In the genomic region with DNA sequence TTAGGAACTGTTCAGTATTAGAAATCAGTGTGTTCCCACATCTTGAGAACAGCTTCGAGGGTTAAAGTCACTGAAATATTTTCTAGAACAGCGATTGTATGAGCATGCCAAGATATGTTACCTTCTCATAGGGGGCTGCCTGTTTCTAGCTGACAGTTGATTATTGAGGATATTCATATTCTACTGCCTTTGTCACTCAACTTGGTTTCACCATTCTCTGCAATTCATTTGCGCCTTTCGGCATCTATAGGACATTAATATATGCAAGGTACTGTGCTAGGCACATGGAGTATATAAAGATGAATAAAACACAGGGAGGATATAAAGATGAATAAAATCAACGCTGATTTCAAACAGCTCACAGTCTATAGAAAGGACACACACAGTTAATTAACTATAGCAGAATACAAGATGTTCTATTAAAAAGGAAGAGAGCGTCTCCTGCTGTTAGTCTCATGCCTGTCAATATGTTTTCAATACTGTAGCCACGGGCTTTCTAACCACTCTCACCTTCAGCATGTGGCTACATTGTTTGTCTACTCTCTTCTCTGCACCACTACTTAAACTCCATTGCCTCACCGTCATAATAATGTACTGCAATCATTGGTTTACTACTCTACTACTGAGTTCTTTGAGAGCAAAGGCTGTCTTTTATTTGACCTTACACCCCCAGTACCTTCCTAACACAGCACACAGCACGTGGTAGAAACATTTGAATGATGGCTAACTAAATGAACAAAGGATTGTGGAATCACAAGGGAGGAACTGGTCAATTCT, we compare ENCODE assay signal across 15 cellular contexts.
DNase-seq lines count a peak whose midpoint lies in the region; TF ChIP-seq lines count a peak whose summit lies in the region.
"Had no signal": no experiment of that assay in that cellular context is flagged by ENCODE, and none has a peak within 500 bp of the region (broad histone marks: within the 10 kb centered on the region; RNA-seq: fewer than 3 reads in every experiment).

No MANE protein-coding gene starts in this region.

- peak overlapping the region in 1 of 5 experiments; percentile 4 for H3K4me3 Mint-ChIP-seq in brain
- H3K4me3 Mint-ChIP-seq: activated CD4-positive, alpha-beta memory T cell treated with anti-CD3 and anti-CD28 coated beads, Interleukin-2, amount 10 ng/mL, durations not matched to agents 7 days and 5 days had no signal

- H3K4me1 ChIP-seq in Karpas-422 (ENCODE audit: low read length) (peaks cover 43% of the 10 kb centered on the region), neuronal stem cell (ENCODE audit: control insufficient read depth in 2 of 2, insufficient read depth in 1 of 2, low read depth in 1 of 2, low read length in 2 of 2) (peaks cover 8 to 15% of the 10 kb centered on the region in 2 donors)

- no peak overlapping the region for H4K8ac ChIP-seq in neuronal stem cell (ENCODE audit: low read depth, low read length)

- H3K4me2 ChIP-seq in Karpas-422 (ENCODE audit: low read depth, low read length, poor library complexity, severe bottlenecking): no peak overlapping the region
- H3K4me2 ChIP-seq in neuronal stem cell (ENCODE audit: insufficient read depth, low read length, poor library complexity, severe bottlenecking): no peak overlapping the region

- peaks cover 81% of the 10 kb centered on the region for H3K79me2 ChIP-seq in Karpas-422 (ENCODE audit: low read length)

- no peaks in the 10 kb centered on the region for H3K27me3 ChIP-seq in Karpas-422 (ENCODE audit: low read length)
- no peaks in the 10 kb centered on the region for H3K27me3 ChIP-seq in neuronal stem cell (ENCODE audit: control insufficient read depth in 3 of 3, insufficient read depth in 3 of 3, low read depth in 1 of 3, low read length in 3 of 3)
- H3K27me3 ChIP-seq: BE2C, MG63, vagina had no signal

- H3K36me3 ChIP-seq in Karpas-422 (ENCODE audit: insufficient read depth, low read length): peaks cover 79% of the 10 kb centered on the region
- H3K36me3 ChIP-seq in neuronal stem cell (replicated peaks in 1 of 2; ENCODE audit: control insufficient read depth in 2 of 2, insufficient read depth in 2 of 2, low read length in 2 of 2): no peaks in the 10 kb centered on the region
- H3K36me3 ChIP-seq: BE2C, vagina had no signal

- H3K4ac ChIP-seq in neuronal stem cell (ENCODE audit: low read length): no peak overlapping the region

- no peak for TF ChIP-seq CTCF in brain (conservative IDR thresholded peaks at IDR 0.05)

- H3K23ac ChIP-seq in neuronal stem cell (ENCODE audit: low read depth, low read length, poor library complexity): no peak overlapping the region

- H2AFZ ChIP-seq in Karpas-422 (ENCODE audit: low read length) (no peak overlapping the region), neuronal stem cell (ENCODE audit: low read length) (peak overlapping the region; percentile 30)

- H2BK120ac ChIP-seq in neuronal stem cell (ENCODE audit: low read depth, low read length): no peak overlapping the region

- no peaks in the 10 kb centered on the region for H3K9me3 Mint-ChIP-seq in brain
- H3K9me3 Mint-ChIP-seq: activated CD4-positive, alpha-beta memory T cell treated with anti-CD3 and anti-CD28 coated beads, Interleukin-2, amount 10 ng/mL, durations not matched to agents 7 days and 5 days had no signal

- no peak overlapping the region for H2BK12ac ChIP-seq in neuronal stem cell (ENCODE audit: low read length)

- no peak overlapping the region for H3K9ac ChIP-seq in Karpas-422 (ENCODE audit: low read length)
- H3K9ac ChIP-seq in neuronal stem cell (ENCODE audit: low read depth, low read length, poor library complexity): no peak overlapping the region

- no peaks in the 10 kb centered on the region for H4K20me1 ChIP-seq in Karpas-422 (ENCODE audit: insufficient read depth, low read depth, low read length)

- peaks cover 22% of the 10 kb centered on the region for H3K4me1 Mint-ChIP-seq in brain

- H3K79me1 ChIP-seq in neuronal stem cell (ENCODE audit: low read depth, low read length): no peaks in the 10 kb centered on the region

- H3K9me3 ChIP-seq in Karpas-422 (ENCODE audit: low read length) (no peaks in the 10 kb centered on the region), neuronal stem cell (replicated peaks in 1 of 2; ENCODE audit: control insufficient read depth in 2 of 2, insufficient read depth in 1 of 2, low read depth in 1 of 2, low read length in 2 of 2) (no peaks in the 10 kb centered on the region)
- H3K9me3 ChIP-seq: BE2C, MG63, vagina had no signal

- no peaks in the 10 kb centered on the region for H3K9me2 ChIP-seq in Karpas-422 (replicated peaks; ENCODE audit: insufficient read depth, low read length)

- no peak overlapping the region for H2BK15ac ChIP-seq in neuronal stem cell (ENCODE audit: low read length)

- peak overlapping the region; percentile 52 for H3K27ac ChIP-seq in Karpas-422 (ENCODE audit: low read length)
- no peak overlapping the region for H3K27ac ChIP-seq in neuronal stem cell (replicated peaks; ENCODE audit: low read length)
- H3K27ac ChIP-seq: vagina had no signal

- no peak overlapping the region for H3K18ac ChIP-seq in neuronal stem cell (ENCODE audit: low read length)

- H3K4me3 ChIP-seq in Karpas-422 (ENCODE audit: low read length) (no peak overlapping the region), neuronal stem cell (ENCODE audit: low read length in 2 of 2) (no peak overlapping the region)
- H3K4me3 ChIP-seq: MG63, vagina had no signal

- H3K27ac Mint-ChIP-seq in brain: peak overlapping the region in 3 of 5 experiments; percentile 42 to 77 (median 51)
- H3K27ac Mint-ChIP-seq: activated CD4-positive, alpha-beta memory T cell treated with anti-CD3 and anti-CD28 coated beads, Interleukin-2, amount 10 ng/mL, durations not matched to agents 7 days and 5 days had no signal

- peaks cover 53% of the 10 kb centered on the region for H3K36me3 Mint-ChIP-seq in brain

- H3K14ac ChIP-seq in neuronal stem cell (ENCODE audit: low read length): no peak overlapping the region

- no peak for DNase-seq in Karpas-422
- peak; percentile 43 for DNase-seq in NCI-H774 (lab: John Stamatoyannopoulos, UW)
- peak; percentile 29 for DNase-seq in neuronal stem cell (ENCODE audit: low spot score)
- no peak for DNase-seq in NCI-H526 (lab: John Stamatoyannopoulos, UW)
- DNase-seq in DMS153 treated with DMSO at 0.1 percent for 48 hours (lab: John Stamatoyannopoulos, UW; ENCODE audit: unreplicated experiment): no peak
- DNase-seq in stimulated activated CD4-positive, alpha-beta T cell treated with anti-CD3 and anti-CD28 coated beads, Interleukin-4, amount 100 ng/mL, for 24 hours: no peak
- no peak for DNase-seq in SKM-1 (lab: John Stamatoyannopoulos, UW; ENCODE audit: unreplicated experiment)
- DNase-seq: activated CD4-positive, alpha-beta memory T cell treated with anti-CD3 and anti-CD28 coated beads, Interleukin-2, amount 10 ng/mL, durations not matched to agents 7 days and 5 days; BE2C; DMS79; kidney; MG63; NCI-H446 treated with DMSO at 0.1 percent for 48 hours had no signal

- H2BK5ac ChIP-seq in neuronal stem cell (ENCODE audit: low read length): no peak overlapping the region

- no peak overlapping the region for H4K91ac ChIP-seq in neuronal stem cell (ENCODE audit: low read depth, low read length, poor library complexity)

- no peak overlapping the region for H2AK5ac ChIP-seq in neuronal stem cell (ENCODE audit: low read depth, low read length)

- no peaks in the 10 kb centered on the region for H3K27me3 Mint-ChIP-seq in brain
- H3K27me3 Mint-ChIP-seq: activated CD4-positive, alpha-beta memory T cell treated with anti-CD3 and anti-CD28 coated beads, Interleukin-2, amount 10 ng/mL, durations not matched to agents 7 days and 5 days had no signal

- WGBS in neuronal stem cell (ENCODE audit: extremely low coverage in 2 of 2, insufficient read length in 2 of 2, insufficient replicate concordance in 1 of 2), 2 donors: no CpG with 5 or more reads among the region's 9 CpGs

Comparison
In these comparisons a context has a peak if more than half of its experiments do, and no peak if none do; other contexts are left out.
1. DNase-seq: peak in NCI-H774 (single experiment) and neuronal stem cell (single experiment); none in Karpas-422 (single experiment), NCI-H526 (0 of 2), DMS153 treated with DMSO at 0.1 percent for 48 hours (single experiment), stimulated activated CD4-positive, alpha-beta T cell treated with anti-CD3 and anti-CD28 coated beads, Interleukin-4, amount 100 ng/mL, for 24 hours (single experiment) and SKM-1 (single experiment).